ENCODE assay signal across 12 cellular contexts in the genomic region with DNA sequence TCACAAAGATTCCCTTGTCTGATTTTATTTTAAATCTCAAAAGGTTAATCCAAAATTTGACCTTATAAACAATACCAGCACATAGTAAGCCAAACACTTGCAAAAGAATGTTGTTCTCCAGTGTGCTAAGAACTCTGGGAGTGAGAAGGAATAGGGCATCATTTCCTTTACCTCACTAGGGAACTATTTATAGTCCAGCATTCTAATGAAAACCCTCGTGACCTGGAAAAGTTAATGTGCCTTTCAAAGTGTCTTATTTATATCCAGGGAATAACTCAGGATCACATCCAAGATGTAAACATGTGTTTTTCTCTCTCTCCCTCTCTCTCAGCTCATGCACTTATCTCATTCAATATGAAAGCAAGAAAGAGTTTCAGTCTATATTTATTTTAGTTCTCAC.
DNase-seq lines count a peak whose midpoint lies in the region; ATAC-seq, FAIRE-seq and TF ChIP-seq lines count a peak whose summit lies in the region.
"Had no signal": no experiment of that assay in that cellular context is flagged by ENCODE, and none has a peak within 500 bp of the region (broad histone marks: within the 10 kb centered on the region; RNA-seq: fewer than 3 reads in every experiment).

No MANE protein-coding gene starts in this region.

- no peaks in the 10 kb centered on the region for H3K9me2 ChIP-seq in neural cell (ENCODE audit: insufficient read depth, low read length)

- TF ChIP-seq RAD21 in neural cell (conservative IDR thresholded peaks at IDR 0.05), result no peak

- H3K27me3 ChIP-seq in ACC112 (ENCODE audit: insufficient read depth, low read length) (no peaks in the 10 kb centered on the region), neural cell (ENCODE audit: insufficient read depth, low read depth, low read length) (no peaks in the 10 kb centered on the region)
- H3K27me3 ChIP-seq: upper lobe of right lung had no signal

- H3K27ac ChIP-seq in ACC112 (ENCODE audit: low read depth, low read length), result peak overlapping the region; percentile 52; the same call in 1 of the 2 replicates
- no peak overlapping the region for H3K27ac ChIP-seq in neural cell (ENCODE audit: low read length)
- H3K27ac ChIP-seq: upper lobe of right lung had no signal

- peaks cover 9% of the 10 kb centered on the region for H3K36me3 Mint-ChIP-seq in activated naive CD8-positive, alpha-beta T cell treated with anti-CD3 and anti-CD28 coated beads for 36 hours
- H3K36me3 Mint-ChIP-seq: WTC11 had no signal

- no peak overlapping the region for H3K4me2 ChIP-seq in neural cell (ENCODE audit: low read length)

- no peak overlapping the region for H3K4me3 ChIP-seq in ACC112 (ENCODE audit: low read depth, low read length)
- no peak overlapping the region for H3K4me3 ChIP-seq in epithelial cell of proximal tubule (ENCODE audit: low read depth, low read length)
- H3K4me3 ChIP-seq in neural cell (ENCODE audit: low read length), result no peak overlapping the region
- H3K4me3 ChIP-seq: upper lobe of right lung had no signal

- DNase-seq in HS-27A (ENCODE audit: low read depth) (peak; percentile 30), epithelial cell of proximal tubule (ENCODE audit: low read depth) (peak; percentile 22), GM12892 (ENCODE audit: insufficient read length) (no peak)
- DNase-seq in activated naive CD8-positive, alpha-beta T cell treated with anti-CD3 and anti-CD28 coated beads for 36 hours, result no peak
- no peak for DNase-seq in central memory CD4-positive, alpha-beta T cell
- DNase-seq: DMS53, NCI-H1694 treated with DMSO at 0.1 percent for 48 hours, upper lobe of right lung had no signal

- H3K4me3 Mint-ChIP-seq in activated naive CD8-positive, alpha-beta T cell treated with anti-CD3 and anti-CD28 coated beads for 36 hours, result no peak overlapping the region
- H3K4me3 Mint-ChIP-seq: WTC11 had no signal

- no peaks in the 10 kb centered on the region for H3F3A ChIP-seq in neural cell (ENCODE audit: insufficient read depth, low read length, poor library complexity, severe bottlenecking)

- no peak for FAIRE-seq in GM12892 (lab: Jason Lieb, UNC)

- H3K27ac Mint-ChIP-seq in activated naive CD8-positive, alpha-beta T cell treated with anti-CD3 and anti-CD28 coated beads for 36 hours, result no peak overlapping the region
- H3K27ac Mint-ChIP-seq: WTC11 had no signal

- peaks cover 43% of the 10 kb centered on the region for H3K4me1 Mint-ChIP-seq in activated naive CD8-positive, alpha-beta T cell treated with anti-CD3 and anti-CD28 coated beads for 36 hours
- H3K4me1 Mint-ChIP-seq: WTC11 had no signal

- peak overlapping the region; percentile 32 for H2AFZ ChIP-seq in ACC112 (ENCODE audit: low read length, unreplicated experiment)
- H2AFZ ChIP-seq in neural cell (ENCODE audit: low read depth, low read length), result no peak overlapping the region

- H3K9me3 Mint-ChIP-seq in activated naive CD8-positive, alpha-beta T cell treated with anti-CD3 and anti-CD28 coated beads for 36 hours, result peaks cover 5% of the 10 kb centered on the region
- H3K9me3 Mint-ChIP-seq: WTC11 had no signal

- no peak for TF ChIP-seq POLR2A in GM12892 (IDR thresholded peaks at IDR 0.05; ENCODE audit: low read depth, low read length)

- no peaks in the 10 kb centered on the region for H3K79me2 ChIP-seq in ACC112 (ENCODE audit: control insufficient read depth, insufficient read depth, low read length, unreplicated experiment)
- no peaks in the 10 kb centered on the region for H3K79me2 ChIP-seq in neural cell (replicated peaks; ENCODE audit: insufficient read depth, low read length)

- H3K27me3 Mint-ChIP-seq in activated naive CD8-positive, alpha-beta T cell treated with anti-CD3 and anti-CD28 coated beads for 36 hours, result no peaks in the 10 kb centered on the region

- TF ChIP-seq CTCF in epithelial cell of proximal tubule (conservative IDR thresholded peaks at IDR 0.05; ENCODE audit: low read depth, low read length), result no peak
- TF ChIP-seq CTCF in neural cell (IDR thresholded peaks at IDR 0.05; ENCODE audit: poor library complexity, severe bottlenecking), result no peak

- H3K4me1 ChIP-seq in ACC112 (ENCODE audit: control insufficient read depth, insufficient read depth, low read length, unreplicated experiment), result peaks cover 26% of the 10 kb centered on the region
- H3K4me1 ChIP-seq: upper lobe of right lung had no signal

- H3K9ac ChIP-seq in neural cell (ENCODE audit: low read length), result no peak overlapping the region

- H3K9me3 ChIP-seq in neural cell (ENCODE audit: low read length), result no peaks in the 10 kb centered on the region
- H3K9me3 ChIP-seq: upper lobe of right lung had no signal

- H3K36me3 ChIP-seq in ACC112 (ENCODE audit: insufficient read depth, low read length) (no peaks in the 10 kb centered on the region), neural cell (ENCODE audit: insufficient read depth, low read length) (no peaks in the 10 kb centered on the region)
- H3K36me3 ChIP-seq: upper lobe of right lung had no signal

- H4K20me1 ChIP-seq in neural cell (ENCODE audit: insufficient read depth), result no peaks in the 10 kb centered on the region

- no peak for TF ChIP-seq EP300 in neural cell (conservative IDR thresholded peaks at IDR 0.05; ENCODE audit: poor library complexity, severe bottlenecking)

- no peak for ATAC-seq in HG03432 (IDR thresholded peaks at IDR 0.05; ENCODE audit: unreplicated experiment)
- ATAC-seq: upper lobe of right lung, WTC11 had no signal

TF ChIP-seq in neural cell, 6 proteins besides CTCF, POLR2A, EP300 and RAD21:
- TF ChIP-seq, protein P1, sequence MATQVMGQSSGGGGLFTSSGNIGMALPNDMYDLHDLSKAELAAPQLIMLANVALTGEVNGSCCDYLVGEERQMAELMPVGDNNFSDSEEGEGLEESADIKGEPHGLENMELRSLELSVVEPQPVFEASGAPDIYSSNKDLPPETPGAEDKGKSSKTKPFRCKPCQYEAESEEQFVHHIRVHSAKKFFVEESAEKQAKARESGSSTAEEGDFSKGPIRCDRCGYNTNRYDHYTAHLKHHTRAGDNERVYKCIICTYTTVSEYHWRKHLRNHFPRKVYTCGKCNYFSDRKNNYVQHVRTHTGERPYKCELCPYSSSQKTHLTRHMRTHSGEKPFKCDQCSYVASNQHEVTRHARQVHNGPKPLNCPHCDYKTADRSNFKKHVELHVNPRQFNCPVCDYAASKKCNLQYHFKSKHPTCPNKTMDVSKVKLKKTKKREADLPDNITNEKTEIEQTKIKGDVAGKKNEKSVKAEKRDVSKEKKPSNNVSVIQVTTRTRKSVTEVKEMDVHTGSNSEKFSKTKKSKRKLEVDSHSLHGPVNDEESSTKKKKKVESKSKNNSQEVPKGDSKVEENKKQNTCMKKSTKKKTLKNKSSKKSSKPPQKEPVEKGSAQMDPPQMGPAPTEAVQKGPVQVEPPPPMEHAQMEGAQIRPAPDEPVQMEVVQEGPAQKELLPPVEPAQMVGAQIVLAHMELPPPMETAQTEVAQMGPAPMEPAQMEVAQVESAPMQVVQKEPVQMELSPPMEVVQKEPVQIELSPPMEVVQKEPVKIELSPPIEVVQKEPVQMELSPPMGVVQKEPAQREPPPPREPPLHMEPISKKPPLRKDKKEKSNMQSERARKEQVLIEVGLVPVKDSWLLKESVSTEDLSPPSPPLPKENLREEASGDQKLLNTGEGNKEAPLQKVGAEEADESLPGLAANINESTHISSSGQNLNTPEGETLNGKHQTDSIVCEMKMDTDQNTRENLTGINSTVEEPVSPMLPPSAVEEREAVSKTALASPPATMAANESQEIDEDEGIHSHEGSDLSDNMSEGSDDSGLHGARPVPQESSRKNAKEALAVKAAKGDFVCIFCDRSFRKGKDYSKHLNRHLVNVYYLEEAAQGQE (IDR thresholded peaks at IDR 0.05; ENCODE audit: borderline replicate concordance), result peak; percentile 62
- TF ChIP-seq POLR2AphosphoS5 (IDR thresholded peaks at IDR 0.05), result no peak

Comparison
In these comparisons a context has a peak if more than half of its experiments do, and no peak if none do; other contexts are left out.
1. DNase-seq: peak in HS-27A (single experiment) and epithelial cell of proximal tubule (single experiment); none in activated naive CD8-positive, alpha-beta T cell treated with anti-CD3 and anti-CD28 coated beads for 36 hours (single experiment), GM12892 (single experiment) and central memory CD4-positive, alpha-beta T cell (single experiment).